Comparison of ENCODE assay signal across 20 cellular contexts in the genomic region with DNA sequence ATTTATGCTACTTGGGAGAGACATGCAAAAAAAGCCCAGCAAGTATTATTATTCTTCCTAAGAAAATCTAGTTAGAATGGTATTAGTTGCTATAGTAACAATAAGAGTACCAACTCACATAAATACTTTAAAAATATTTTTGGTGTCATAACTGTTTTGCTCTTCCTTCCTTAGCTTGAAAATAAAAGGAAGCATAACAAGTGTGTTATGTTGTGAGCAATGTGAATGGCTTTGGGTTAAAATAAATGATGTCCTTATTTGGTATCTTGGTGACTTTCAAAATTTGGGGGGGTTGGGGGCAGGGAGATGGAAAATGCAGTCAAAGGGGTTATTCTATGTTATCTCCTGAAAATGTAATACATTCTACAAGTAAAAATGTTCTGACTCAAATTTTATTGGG.
"Had no signal": no experiment of that assay in that cellular context is flagged by ENCODE, and none has a peak within 500 bp of the region (broad histone marks: within the 10 kb centered on the region; RNA-seq: fewer than 3 reads in every experiment).

No MANE protein-coding gene starts in this region.

- ATAC-seq: activated naive CD8-positive, alpha-beta T cell treated with anti-CD3 and anti-CD28 coated beads, Interleukin-2, amount 50 U/mL, for 24 hours; left colon; sciatic nerve; WTC11 had no signal

- H3K36me3 ChIP-seq: ovary, uterus had no signal

- DNase-seq: activated CD4-positive, alpha-beta T cell treated with anti-CD3 and anti-CD28 coated beads, Interleukin-2, amount 50 U/mL, for 48 hours; activated naive CD4-positive, alpha-beta T cell treated with Interleukin-2 at 50 U/mL for 16 hours; activated naive CD8-positive, alpha-beta T cell treated with anti-CD3 and anti-CD28 coated beads, Interleukin-2, amount 50 U/mL, for 24 hours; cerebellar nuclear complex; foreskin fibroblast; left colon; mesenchymal stem cell; naive B cell; ovary; stimulated activated CD4-positive, alpha-beta T cell treated with anti-CD3 and anti-CD28 coated beads, Interleukin-15, amount 100 ng/mL, for 24 hours; stimulated activated naive CD4-positive, alpha-beta T cell; T1000; testis; trophoblast cell; uterus had no signal

- H3K9me3 Mint-ChIP-seq: activated naive CD8-positive, alpha-beta T cell treated with anti-CD3 and anti-CD28 coated beads, Interleukin-2, amount 50 U/mL, for 24 hours; activated T-helper 2 cell treated with anti-CD3 and anti-CD28 coated beads, Interferon-gamma antibody, Interleukin-2, Interleukin-4, amounts not matched to agents 10 μg/mL and 5 μg/mL and 100 μg/mL, durations not matched to agents 14 hours and 24 hours and 36 hours; naive B cell; WTC11 had no signal

- H3K27ac ChIP-seq: ovary, testis, uterus had no signal

- H3K27ac Mint-ChIP-seq: activated naive CD8-positive, alpha-beta T cell treated with anti-CD3 and anti-CD28 coated beads, Interleukin-2, amount 50 U/mL, for 24 hours; activated T-helper 2 cell treated with anti-CD3 and anti-CD28 coated beads, Interferon-gamma antibody, Interleukin-2, Interleukin-4, amounts not matched to agents 10 μg/mL and 5 μg/mL and 100 μg/mL, durations not matched to agents 14 hours and 24 hours and 36 hours; WTC11 had no signal

- H3K27me3 Mint-ChIP-seq: activated naive CD8-positive, alpha-beta T cell treated with anti-CD3 and anti-CD28 coated beads, Interleukin-2, amount 50 U/mL, for 24 hours; naive B cell had no signal

- H3K4me1 ChIP-seq: testis, uterus had no signal

- H3K9me3 ChIP-seq: ovary, testis, uterus had no signal

- H3K4me3 Mint-ChIP-seq: activated naive CD8-positive, alpha-beta T cell treated with anti-CD3 and anti-CD28 coated beads, Interleukin-2, amount 50 U/mL, for 24 hours; naive B cell; WTC11 had no signal

- H3K4me1 Mint-ChIP-seq: WTC11 had no signal

- H3K4me3 ChIP-seq: coronary artery, ovary, smooth muscle cell, testis, uterus had no signal

- H3K27me3 ChIP-seq: ovary, testis, uterus had no signal
